Comparison of ENCODE assay signal across 33 cellular contexts in the genomic region with DNA sequence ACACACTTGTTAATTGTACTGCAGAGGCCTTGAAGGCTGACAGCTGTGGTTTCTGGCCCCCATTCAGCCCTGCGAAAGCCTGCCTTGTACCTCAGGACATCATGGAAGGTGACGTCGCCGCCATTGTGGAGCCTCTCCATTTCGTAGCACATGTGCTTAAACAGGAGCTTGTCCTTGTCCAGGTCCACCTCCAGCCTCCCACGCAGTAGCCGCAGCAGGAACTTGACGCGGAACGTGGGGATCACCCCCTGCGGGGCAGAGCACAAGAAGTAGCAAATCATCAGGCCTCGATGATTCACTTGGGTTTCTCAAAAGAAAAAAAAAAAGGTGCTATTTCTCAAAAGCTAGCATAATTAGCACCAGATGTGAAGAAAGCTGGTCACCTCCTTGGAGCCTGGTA.
DNase-seq lines count a peak whose midpoint lies in the region; ATAC-seq and TF ChIP-seq lines count a peak whose summit lies in the region.
"Had no signal": no experiment of that assay in that cellular context is flagged by ENCODE, and none has a peak within 500 bp of the region (broad histone marks: within the 10 kb centered on the region; RNA-seq: fewer than 3 reads in every experiment).

No MANE protein-coding gene starts in this region.

- no peak for ATAC-seq in right cardiac atrium
- ATAC-seq in CD4-positive, alpha-beta T cell (ENCODE audit: poor library complexity) = no peak
- ATAC-seq: A549; activated CD8-positive, alpha-beta T cell treated with anti-CD3 and anti-CD28 coated beads, Interleukin-2, amount 10 ng/mL, durations not matched to agents 7 days and 5 days; left lobe of liver; stimulated activated naive B cell treated with anti-CD40 and anti-IgM and Interleukin-4, amounts not matched to agents 10 μg/mL and 1 μg/mL and 100 μg/mL, for 72 hours; T-helper 17 cell had no signal

- H3K27me3 ChIP-seq in osteoblast (ENCODE audit: insufficient read depth, low read length) (no peaks in the 10 kb centered on the region), right cardiac atrium (ENCODE audit: control insufficient read depth, insufficient read depth) (no peaks in the 10 kb centered on the region)
- no peaks in the 10 kb centered on the region for H3K27me3 ChIP-seq in CD4-positive, alpha-beta T cell (ENCODE audit: control insufficient read depth, insufficient read depth, low read length)
- H3K27me3 ChIP-seq: neural progenitor cell, right lobe of liver, testis, uterus had no signal

- DNase-seq in AG08395 (ENCODE audit: low spot score) (peak; percentile 78), H4 (ENCODE audit: low spot score) (peak; percentile 4), choroid plexus epithelial cell (ENCODE audit: low read depth) (peak; percentile 84), osteoblast (ENCODE audit: insufficient read length, low spot score, missing footprints) (peak; percentile 43), SHP77 (lab: John Stamatoyannopoulos, UW) (no peak), DMS53 treated with DMSO at 0.1 percent for 48 hours (lab: John Stamatoyannopoulos, UW; ENCODE audit: unreplicated experiment) (no peak), right cardiac atrium (no peak)
- no peak for DNase-seq in CD4-positive, alpha-beta T cell
- DNase-seq: activated CD4-positive, alpha-beta T cell treated with anti-CD3 and anti-CD28 coated beads for 1 hour; activated CD8-positive, alpha-beta T cell treated with anti-CD3 and anti-CD28 coated beads, Interleukin-2, amount 10 ng/mL, durations not matched to agents 7 days and 5 days; activated effector memory CD4-positive, alpha-beta T cell treated with Interleukin-2 at 50 U/mL for 16 hours; activated naive CD8-positive, alpha-beta T cell treated with anti-CD3 and anti-CD28 coated beads, Interleukin-2, amount 10 ng/mL, durations not matched to agents 7 days and 5 days; activated T-cell treated with anti-CD3 and anti-CD28 coated beads for 4 hours; Caco-2; DND-41; effector CD4-positive, alpha-beta T cell; H7; hypothalamus; Kasumi-1; NCI-H146; NCI-H446 treated with DMSO at 0.1 percent for 48 hours; NCI-H82; right lobe of liver; RPMI8226; stimulated activated naive B cell treated with anti-CD40 and anti-IgM and Interleukin-4, amounts not matched to agents 10 μg/mL and 1 μg/mL and 100 μg/mL, for 72 hours; T-helper 17 cell; testis; uterus had no signal

- H3K4me1 Mint-ChIP-seq in CD4-positive, alpha-beta T cell (ENCODE audit: low read depth) = no peaks in the 10 kb centered on the region
- H3K4me1 Mint-ChIP-seq: activated naive CD8-positive, alpha-beta T cell treated with anti-CD3 and anti-CD28 coated beads, Interleukin-2, amount 10 ng/mL, durations not matched to agents 7 days and 5 days; neural progenitor cell; stimulated activated naive B cell treated with anti-CD40 and anti-IgM and Interleukin-4, amounts not matched to agents 10 μg/mL and 1 μg/mL and 100 μg/mL, for 72 hours; T-helper 17 cell had no signal

- CTCF ChIA-PET in CD4-positive, alpha-beta T cell (lab: Charles Lee) = no interaction called here

- H3K9me3 Mint-ChIP-seq in CD4-positive, alpha-beta T cell = no peaks in the 10 kb centered on the region
- H3K9me3 Mint-ChIP-seq: activated naive CD8-positive, alpha-beta T cell treated with anti-CD3 and anti-CD28 coated beads, Interleukin-2, amount 10 ng/mL, durations not matched to agents 7 days and 5 days; neural progenitor cell had no signal

- H3K27ac ChIP-seq in osteoblast (ENCODE audit: low read depth, low read length) (no peak overlapping the region), right cardiac atrium (ENCODE audit: low read length) (no peak overlapping the region)
- no peak overlapping the region for H3K27ac ChIP-seq in CD4-positive, alpha-beta T cell (ENCODE audit: low read depth, low read length)
- H3K27ac ChIP-seq: A549, epithelial cell of prostate, neural progenitor cell, right lobe of liver, testis, uterus had no signal

- intact Hi-C loops in right cardiac atrium (cut with DNase I) = no loop called here
- intact Hi-C loops in CD4-positive, alpha-beta T cell (cut with DNase I, micrococcal nuclease) = no loop called here

- no peak overlapping the region for H3K4me3 Mint-ChIP-seq in CD4-positive, alpha-beta T cell
- H3K4me3 Mint-ChIP-seq: activated CD8-positive, alpha-beta T cell treated with anti-CD3 and anti-CD28 coated beads, Interleukin-2, amount 10 ng/mL, durations not matched to agents 7 days and 5 days; activated naive CD8-positive, alpha-beta T cell treated with anti-CD3 and anti-CD28 coated beads, Interleukin-2, amount 10 ng/mL, durations not matched to agents 7 days and 5 days; memory B cell; neural progenitor cell; stimulated activated naive B cell treated with anti-CD40 and anti-IgM and Interleukin-4, amounts not matched to agents 10 μg/mL and 1 μg/mL and 100 μg/mL, for 72 hours; T-helper 17 cell had no signal

- POLR2A ChIA-PET in CD4-positive, alpha-beta T cell (lab: Charles Lee) = no interaction called here

- H3K27ac Mint-ChIP-seq in CD4-positive, alpha-beta T cell = no peak overlapping the region
- H3K27ac Mint-ChIP-seq: activated CD8-positive, alpha-beta T cell treated with anti-CD3 and anti-CD28 coated beads, Interleukin-2, amount 10 ng/mL, durations not matched to agents 7 days and 5 days; activated naive CD8-positive, alpha-beta T cell treated with anti-CD3 and anti-CD28 coated beads, Interleukin-2, amount 10 ng/mL, durations not matched to agents 7 days and 5 days; memory B cell; neural progenitor cell; stimulated activated naive B cell treated with anti-CD40 and anti-IgM and Interleukin-4, amounts not matched to agents 10 μg/mL and 1 μg/mL and 100 μg/mL, for 72 hours; T-helper 17 cell had no signal

- H3K9me3 ChIP-seq in osteoblast (ENCODE audit: low read depth, low read length) (no peaks in the 10 kb centered on the region), right cardiac atrium (ENCODE audit: control insufficient read depth, low read length) (no peaks in the 10 kb centered on the region)
- H3K9me3 ChIP-seq in CD4-positive, alpha-beta T cell (ENCODE audit: control insufficient read depth, low read length) = no peaks in the 10 kb centered on the region
- H3K9me3 ChIP-seq: A549, Caco-2, right lobe of liver, testis, uterus had no signal

- no peak overlapping the region for H3K4me2 ChIP-seq in osteoblast (ENCODE audit: insufficient read depth, low read length)
- H3K4me2 ChIP-seq: A549, neural progenitor cell had no signal

- TF ChIP-seq CTCF in choroid plexus epithelial cell (conservative IDR thresholded peaks at IDR 0.05; ENCODE audit: low read depth, low read length) = no peak
- TF ChIP-seq CTCF in osteoblast (IDR thresholded peaks at IDR 0.05; ENCODE audit: extremely low read depth, low read depth, low read length) = no peak
- no peak for TF ChIP-seq CTCF in CD4-positive, alpha-beta T cell (IDR thresholded peaks at IDR 0.05)

- WGBS in right cardiac atrium = 87% methylated on average over 12 of the region's 12 CpGs

- H2AFZ ChIP-seq in osteoblast (ENCODE audit: low read length) = no peak overlapping the region
- H2AFZ ChIP-seq: neural progenitor cell had no signal

- no peaks in the 10 kb centered on the region for H3K36me3 Mint-ChIP-seq in CD4-positive, alpha-beta T cell (ENCODE audit: low read depth)
- H3K36me3 Mint-ChIP-seq: activated naive CD8-positive, alpha-beta T cell treated with anti-CD3 and anti-CD28 coated beads, Interleukin-2, amount 10 ng/mL, durations not matched to agents 7 days and 5 days; memory B cell; neural progenitor cell; stimulated activated naive B cell treated with anti-CD40 and anti-IgM and Interleukin-4, amounts not matched to agents 10 μg/mL and 1 μg/mL and 100 μg/mL, for 72 hours had no signal

- H3K79me2 ChIP-seq in osteoblast (ENCODE audit: insufficient read depth, low read length) = no peaks in the 10 kb centered on the region

- no peaks in the 10 kb centered on the region for H4K20me1 ChIP-seq in osteoblast (ENCODE audit: insufficient read depth, low read length)

- no peaks in the 10 kb centered on the region for H3K36me3 ChIP-seq in osteoblast (ENCODE audit: insufficient read depth, low read length)
- H3K36me3 ChIP-seq: neural progenitor cell, right lobe of liver, uterus had no signal

- peaks cover 3% of the 10 kb centered on the region for H3K4me1 ChIP-seq in osteoblast (ENCODE audit: insufficient read depth, low read length)
- no peaks in the 10 kb centered on the region for H3K4me1 ChIP-seq in right cardiac atrium (ENCODE audit: control insufficient read depth, insufficient read depth, low read length)
- H3K4me1 ChIP-seq: A549, Caco-2, neural progenitor cell, right lobe of liver, testis, uterus had no signal

- no peak overlapping the region for H3K4me3 ChIP-seq in choroid plexus epithelial cell (ENCODE audit: low read depth, low read length)
- H3K4me3 ChIP-seq in osteoblast (ENCODE audit: insufficient read depth, low read length) = no peak overlapping the region
- no peak overlapping the region for H3K4me3 ChIP-seq in right cardiac atrium (ENCODE audit: low read length)
- H3K4me3 ChIP-seq: A549, neural progenitor cell, right lobe of liver, testis, uterus had no signal

- H3K27me3 Mint-ChIP-seq in CD4-positive, alpha-beta T cell = peaks cover 54% of the 10 kb centered on the region
- H3K27me3 Mint-ChIP-seq: stimulated activated naive B cell treated with anti-CD40 and anti-IgM and Interleukin-4, amounts not matched to agents 10 μg/mL and 1 μg/mL and 100 μg/mL, for 72 hours had no signal

Comparison
In these comparisons a context has a peak if more than half of its experiments do, and no peak if none do; other contexts are left out.
1. DNase-seq: peak in AG08395 (single experiment), H4 (single experiment), choroid plexus epithelial cell (single experiment) and osteoblast (single experiment); none in SHP77 (0 of 2), DMS53 treated with DMSO at 0.1 percent for 48 hours (single experiment), right cardiac atrium (0 of 3) and CD4-positive, alpha-beta T cell (0 of 10).